Comparison of ENCODE assay signal across 23 cellular contexts in the genomic region with DNA sequence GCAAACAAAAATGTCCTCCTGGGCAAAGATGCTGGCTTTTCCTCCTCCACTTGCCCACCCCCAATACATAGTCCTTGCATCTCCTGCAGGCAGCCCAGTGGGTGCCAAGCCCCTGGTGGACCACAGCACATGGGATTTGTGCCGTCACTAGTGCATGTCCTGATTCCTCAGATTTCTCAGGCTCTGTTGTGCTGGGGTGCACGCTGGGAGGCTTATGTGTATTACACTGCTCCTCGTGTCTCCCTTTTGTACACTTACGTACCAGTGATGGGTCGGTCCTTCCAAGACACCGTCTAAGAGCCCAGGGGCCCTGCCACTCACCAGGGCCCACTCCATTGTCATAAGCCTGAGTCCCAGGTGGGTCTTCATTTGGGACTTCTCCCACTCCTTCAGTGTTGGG.
DNase-seq lines count a peak whose midpoint lies in the region; FAIRE-seq and TF ChIP-seq lines count a peak whose summit lies in the region.
"Had no signal": no experiment of that assay in that cellular context is flagged by ENCODE, and none has a peak within 500 bp of the region (broad histone marks: within the 10 kb centered on the region; RNA-seq: fewer than 3 reads in every experiment).

No MANE protein-coding gene starts in this region.

- CTCF ChIA-PET in mammary epithelial cell (lab: Charles Lee; ENCODE audit: low non-redundant PET), result no interaction called here

- no peaks in the 10 kb centered on the region for H3K36me3 ChIP-seq in breast epithelium
- no peaks in the 10 kb centered on the region for H3K36me3 ChIP-seq in mammary epithelial cell (ENCODE audit: insufficient read depth, low read length)
- H3K36me3 ChIP-seq in astrocyte (ENCODE audit: insufficient read depth, low read length), result no peaks in the 10 kb centered on the region
- H3K36me3 ChIP-seq in kidney (ENCODE audit: control insufficient read depth in 1 of 2, insufficient read depth in 2 of 2, low read length in 2 of 2), result no peaks in the 10 kb centered on the region
- no peaks in the 10 kb centered on the region for H3K36me3 ChIP-seq in spleen

- in situ Hi-C loops in mammary epithelial cell (cut with MboI; ENCODE audit: low sequenced_read_pairs in 2 of 2), result no loop called here

- H3K4me3 ChIP-seq in breast epithelium (no peak overlapping the region), mammary epithelial cell (replicated peaks in 1 of 3; ENCODE audit: insufficient read depth in 1 of 3, low read depth in 2 of 3, low read length in 3 of 3) (no peak overlapping the region), astrocyte (ENCODE audit: insufficient read depth, low read depth, low read length) (no peak overlapping the region), kidney (ENCODE audit: low read length in 2 of 2) (no peak overlapping the region), spleen (no peak overlapping the region)
- H3K4me3 ChIP-seq: GM23338 had no signal

- H3K4me1 Mint-ChIP-seq in astrocyte (ENCODE audit: low read depth, unreplicated experiment) (peaks cover 4% of the 10 kb centered on the region), osteocyte (ENCODE audit: unreplicated experiment) (no peaks in the 10 kb centered on the region)
- H3K4me1 Mint-ChIP-seq: GM23338 had no signal

- H3K79me2 ChIP-seq in mammary epithelial cell (ENCODE audit: insufficient read depth, low read length), result no peaks in the 10 kb centered on the region
- H3K79me2 ChIP-seq in astrocyte (ENCODE audit: insufficient read depth, low read length), result no peaks in the 10 kb centered on the region

- H3K36me3 Mint-ChIP-seq in astrocyte (ENCODE audit: low read depth, unreplicated experiment), result no peaks in the 10 kb centered on the region
- no peaks in the 10 kb centered on the region for H3K36me3 Mint-ChIP-seq in osteocyte (ENCODE audit: unreplicated experiment)

- no TSS peak for BruUV-seq in mammary epithelial cell (replicated peaks; lab: Mats Ljungman, UMichigan)

- no peak for TF ChIP-seq POLR2A in breast epithelium (IDR thresholded peaks at IDR 0.05)
- no peak for TF ChIP-seq POLR2A in spleen (IDR thresholded peaks at IDR 0.05)

- H2AFZ ChIP-seq in mammary epithelial cell (ENCODE audit: low read depth, low read length) (no peak overlapping the region), astrocyte (ENCODE audit: low read depth, low read length) (no peak overlapping the region)
- H2AFZ ChIP-seq: GM23338 had no signal

- H3K9me3 ChIP-seq in breast epithelium (peaks cover 0 to 9% of the 10 kb centered on the region in 2 donors), mammary epithelial cell (replicated peaks; ENCODE audit: insufficient read depth, low read length) (peaks cover 20% of the 10 kb centered on the region), astrocyte (ENCODE audit: insufficient read depth, low read depth, low read length) (no peaks in the 10 kb centered on the region), kidney (ENCODE audit: control insufficient read depth in 1 of 2, low read length in 2 of 2) (peaks cover 0 to 8% of the 10 kb centered on the region in 2 donors), spleen (peaks cover 0 to 30% (median 18%) of the 10 kb centered on the region in 8 donors)

- H4K20me1 ChIP-seq in mammary epithelial cell (ENCODE audit: insufficient read depth, low read length), result no peaks in the 10 kb centered on the region
- H4K20me1 ChIP-seq in astrocyte (ENCODE audit: insufficient read depth, low read length), result no peaks in the 10 kb centered on the region

- H3K9me3 Mint-ChIP-seq in astrocyte (ENCODE audit: unreplicated experiment), result peaks cover 20% of the 10 kb centered on the region
- peaks cover 17% of the 10 kb centered on the region for H3K9me3 Mint-ChIP-seq in osteocyte (ENCODE audit: unreplicated experiment)

- H3K27me3 Mint-ChIP-seq in astrocyte (ENCODE audit: low read depth, unreplicated experiment) (peaks cover 9% of the 10 kb centered on the region), osteocyte (ENCODE audit: unreplicated experiment) (peaks cover 13% of the 10 kb centered on the region)

- no peak for DNase-seq in breast epithelium (ENCODE audit: low spot score in 2 of 2)
- no peak for DNase-seq in mammary epithelial cell
- no peak for DNase-seq in astrocyte (ENCODE audit: low read depth)
- peak; percentile 34 for DNase-seq in kidney
- DNase-seq in spleen, result peak; percentile 33
- no peak for DNase-seq in T-helper 9 cell
- DNase-seq in osteocyte (ENCODE audit: extremely low spot score, unreplicated experiment), result no peak
- DNase-seq: DMS79 treated with DMSO at 0.1 percent for 48 hours, GF-D8, H9, KBM-7, MV-4-11, NCI-H1105, NCI-H1436 treated with DMSO at 0.1 percent for 48 hours, NCI-H1930, NCI-H2107, NCI-H524, NCI-H748 treated with DMSO at 0.1 percent for 48 hours, PC-3, SHP77 had no signal

- intact Hi-C loops in breast epithelium (cut with DNase I; ENCODE audit: low total_unique reads) (loop anchor here (10.0 kb wide), 1 partner anchor 1192 kb away; no protein-coding TSS in a partner anchor), mammary epithelial cell (cut with micrococcal nuclease) (no loop called here), kidney (cut with DNase I) (no loop called here), spleen (cut with DNase I; ENCODE audit: low total_unique reads) (no loop called here)

- dilution Hi-C loops in mammary epithelial cell (cut with HindIII; ENCODE audit: low sequenced_read_pairs), result no loop called here

- TF ChIP-seq CTCF in breast epithelium (IDR thresholded peaks at IDR 0.05) (no peak), mammary epithelial cell (conservative IDR thresholded peaks at IDR 0.05 in 1 of 2, IDR thresholded peaks at IDR 0.05 in 1 of 2; ENCODE audit: extremely low read depth in 1 of 2, insufficient read depth in 1 of 2, low read depth in 1 of 2, low read length in 2 of 2) (no peak), astrocyte (IDR thresholded peaks at IDR 0.05; ENCODE audit: insufficient read depth, low read depth, low read length) (no peak), kidney (IDR thresholded peaks at IDR 0.05; ENCODE audit: borderline replicate concordance, extremely low read depth, insufficient read depth) (no peak), spleen (IDR thresholded peaks at IDR 0.05 in 8 of 11, conservative IDR thresholded peaks at IDR 0.05 in 3 of 11) (no peak), osteocyte (IDR thresholded peaks at IDR 0.05) (no peak)

- no peak for FAIRE-seq in astrocyte (lab: Jason Lieb, UNC)
- no peak for FAIRE-seq in kidney (lab: Jason Lieb, UNC)
- FAIRE-seq: GM12891, HTR-8/SVneo had no signal

- H3K9ac ChIP-seq in mammary epithelial cell (ENCODE audit: insufficient read depth, low read length), result no peak overlapping the region
- no peak overlapping the region for H3K9ac ChIP-seq in astrocyte (ENCODE audit: low read length)
- H3K9ac ChIP-seq in kidney (ENCODE audit: low read length in 2 of 2), result no peak overlapping the region

- WGBS in mammary epithelial cell (ENCODE audit: low coverage, missing lambda C conversion rate), result 93% methylated on average over 6 of the region's 6 CpGs
- WGBS in spleen, 5 donors, result 91 to 93% (median 92%) methylated on average over 6 of the region's 6 CpGs

- H3K4me1 ChIP-seq in breast epithelium (peaks cover 6 to 19% of the 10 kb centered on the region in 2 donors), mammary epithelial cell (ENCODE audit: insufficient read depth, low read length) (peaks cover 10% of the 10 kb centered on the region), astrocyte (ENCODE audit: insufficient read depth, low read length) (no peaks in the 10 kb centered on the region), kidney (ENCODE audit: control insufficient read depth in 1 of 2, insufficient read depth in 1 of 2, low read depth in 1 of 2, low read length in 2 of 2) (no peaks in the 10 kb centered on the region), spleen (peaks cover 0 to 11% (median 2%) of the 10 kb centered on the region in 6 donors)

- no peaks in the 10 kb centered on the region for H3K27me3 ChIP-seq in breast epithelium
- H3K27me3 ChIP-seq in mammary epithelial cell (ENCODE audit: insufficient read depth, low read length), result no peaks in the 10 kb centered on the region
- peaks cover 2% of the 10 kb centered on the region for H3K27me3 ChIP-seq in astrocyte (ENCODE audit: insufficient read depth, low read length)
- no peaks in the 10 kb centered on the region for H3K27me3 ChIP-seq in spleen (replicated peaks in 1 of 7)

- H3K4me2 ChIP-seq in mammary epithelial cell (ENCODE audit: insufficient read depth, low read depth, low read length) (no peak overlapping the region), astrocyte (ENCODE audit: low read length) (no peak overlapping the region)
- H3K4me2 ChIP-seq: GM23338 had no signal

- H3K27ac ChIP-seq in breast epithelium, result peak overlapping the region; percentile 64
- no peak overlapping the region for H3K27ac ChIP-seq in mammary epithelial cell (ENCODE audit: insufficient read depth, low read depth, low read length)
- no peak overlapping the region for H3K27ac ChIP-seq in astrocyte (ENCODE audit: low read depth, low read length)
- no peak overlapping the region for H3K27ac ChIP-seq in kidney (ENCODE audit: low read depth in 2 of 2, low read length in 2 of 2)
- no peak overlapping the region for H3K27ac ChIP-seq in spleen

- H3K4me3 Mint-ChIP-seq in astrocyte (ENCODE audit: unreplicated experiment) (no peak overlapping the region), osteocyte (ENCODE audit: unreplicated experiment) (no peak overlapping the region)
- H3K4me3 Mint-ChIP-seq: GM23338, H9 had no signal

- H3K27ac Mint-ChIP-seq in astrocyte (ENCODE audit: unreplicated experiment), result peak overlapping the region; percentile 53
- H3K27ac Mint-ChIP-seq in osteocyte (ENCODE audit: unreplicated experiment), result no peak overlapping the region
- H3K27ac Mint-ChIP-seq: GM23338, H9 had no signal

Comparison
In these comparisons a context has a peak if more than half of its experiments do, and no peak if none do; other contexts are left out.
1. H3K27ac ChIP-seq: peak in breast epithelium (2 of 2); none in mammary epithelial cell (single experiment), astrocyte (single experiment), kidney (0 of 2) and spleen (0 of 8).
2. DNase-seq: peak in kidney (single experiment) and spleen (single experiment); none in breast epithelium (0 of 2), mammary epithelial cell (single experiment), astrocyte (single experiment), T-helper 9 cell (single experiment) and osteocyte (single experiment).